In the genomic region with DNA sequence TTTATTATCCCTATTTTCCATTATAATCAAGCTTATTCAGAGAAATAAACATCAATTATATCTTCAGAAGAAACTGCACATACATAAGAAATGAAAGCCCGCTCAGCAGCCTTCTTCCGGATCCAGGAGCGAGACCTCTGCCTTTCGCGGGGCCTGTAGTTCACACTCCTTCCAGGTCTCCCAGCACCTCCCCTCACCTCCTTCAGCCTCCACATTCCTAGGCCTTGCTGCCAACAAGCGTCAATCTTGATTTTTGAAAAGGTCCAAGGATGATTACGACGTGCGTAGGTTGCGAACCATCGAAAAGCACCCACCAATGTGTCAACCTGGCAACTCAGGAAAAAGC, we compare ENCODE assay signal across 1 cellular context.
TF ChIP-seq lines count a peak whose summit lies in the region.

No MANE protein-coding gene starts in this region.

TF ChIP-seq in GM12878, 131 proteins besides CTCF, POLR2A, EP300 and RAD21 (continued from another document):
- no peak for TF ChIP-seq IRF3 (IDR thresholded peaks at IDR 0.05)
